8 cellular contexts compared by ENCODE assay signal in the genomic region with DNA sequence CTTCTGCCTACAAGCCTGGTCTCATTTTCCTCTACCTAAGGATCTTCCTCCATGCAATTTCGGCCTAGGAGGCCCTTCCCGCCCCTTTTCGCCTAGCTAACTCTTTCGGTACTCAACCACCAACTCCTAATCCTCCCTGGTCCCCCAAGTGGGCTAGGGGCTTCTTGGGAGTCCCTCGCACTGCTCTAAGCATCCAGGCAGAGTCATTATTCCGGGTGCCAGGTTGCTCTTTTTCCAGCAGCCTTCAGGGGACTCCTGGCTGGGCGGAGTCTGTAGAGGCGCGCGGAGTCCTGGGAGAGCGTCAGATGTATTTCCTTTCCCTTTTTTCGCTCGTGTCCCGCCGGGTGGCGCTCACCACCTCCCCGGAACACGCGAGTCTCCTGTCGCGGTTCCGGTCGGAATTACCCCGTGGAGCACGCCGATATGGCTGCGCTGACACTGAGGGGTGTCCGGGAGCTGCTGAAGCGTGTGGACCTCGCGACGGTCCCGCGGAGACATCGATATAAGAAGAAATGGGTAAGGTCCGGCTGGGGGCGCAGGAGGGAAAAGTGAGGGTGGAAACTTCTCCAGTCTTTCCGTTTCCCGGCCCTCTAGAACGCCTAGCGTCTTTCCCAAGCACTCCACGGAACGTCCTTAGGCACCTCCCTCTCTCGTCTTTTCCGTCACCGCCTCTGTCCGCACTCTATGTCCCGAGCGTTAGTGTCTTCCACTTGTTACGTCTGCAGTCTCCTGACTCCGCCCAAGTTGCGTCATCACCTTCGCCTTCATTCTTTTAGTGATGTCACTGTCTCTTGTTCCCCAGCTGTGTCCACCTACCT. TPM values are rescaled to one million over a fixed set of nuclear protein-coding genes. Genes with fewer than 3 reads are reported as not detected.
DNase-seq lines count a peak whose midpoint lies in the region; ATAC-seq and TF ChIP-seq lines count a peak whose summit lies in the region.

A gene (plus strand): TSS at position 404 of the 818 bp plus-strand sequence. CDS start 20 bp downstream, at position 424.

- intact Hi-C loops in breast epithelium (cut with DNase I; ENCODE audit: low total_unique reads), result loop anchor here (1.0 kb wide), 1 partner anchor 10 kb away; no protein-coding TSS in a partner anchor

- peaks cover 19% of the 10 kb centered on the region for H3K79me2 ChIP-seq in ACC112 (ENCODE audit: control insufficient read depth, insufficient read depth, low read length, unreplicated experiment)

- H3K4me3 ChIP-seq in ACC112 (ENCODE audit: low read depth, low read length), result peak within 1 kb of the TSS; percentile 83
- peak within 1 kb of the TSS; percentile 65 to 85 (median 77) for H3K4me3 ChIP-seq in breast epithelium
- peak within 1 kb of the TSS; percentile 73 for H3K4me3 ChIP-seq in iPS-18c (ENCODE audit: insufficient read depth, low read depth, low read length)
- peak within 1 kb of the TSS; percentile 45 to 78 (median 51) for H3K4me3 ChIP-seq in skin epidermis

- H3K27ac ChIP-seq in ACC112 (ENCODE audit: low read depth, low read length) (peak within 1 kb of the TSS; percentile 93), VCaP (peak within 1 kb of the TSS; percentile 96), breast epithelium (peak within 1 kb of the TSS; percentile 98 to 99), skin epidermis (peak within 1 kb of the TSS; percentile 72 to 97 (median 92))

- DNase-seq in NCI-H2171 (lab: John Stamatoyannopoulos, UW), result peak; percentile 93
- peak; percentile 90 to 92 for DNase-seq in breast epithelium (ENCODE audit: low spot score in 2 of 2)

- no peaks in the 10 kb centered on the region for H3K36me3 ChIP-seq in ACC112 (ENCODE audit: insufficient read depth, low read length)
- peaks cover 3% of the 10 kb centered on the region for H3K36me3 ChIP-seq in breast epithelium

- TF ChIP-seq POLR2A in breast epithelium (IDR thresholded peaks at IDR 0.05), result peak; percentile 54

- ATAC-seq in GM18861 (IDR thresholded peaks at IDR 0.05; ENCODE audit: unreplicated experiment) (peak; percentile 87), HG03097 (IDR thresholded peaks at IDR 0.05; ENCODE audit: low FRiP score, unreplicated experiment) (peak; percentile 77)

- H2AFZ ChIP-seq in ACC112 (ENCODE audit: low read length, unreplicated experiment), result peak within 1 kb of the TSS; percentile 85

- no peaks in the 10 kb centered on the region for H3K9me3 ChIP-seq in breast epithelium
- H3K9me3 ChIP-seq in iPS-18c (ENCODE audit: control insufficient read depth, insufficient read depth, low read length), result no peaks in the 10 kb centered on the region

- no peaks in the 10 kb centered on the region for H3K27me3 ChIP-seq in ACC112 (ENCODE audit: insufficient read depth, low read length)
- H3K27me3 ChIP-seq in breast epithelium, result no peaks in the 10 kb centered on the region

- TF ChIP-seq CTCF in VCaP (conservative IDR thresholded peaks at IDR 0.05) (peak; percentile 84), breast epithelium (IDR thresholded peaks at IDR 0.05) (peak; percentile 24 to 74 (median 73))

- H3K4me1 ChIP-seq in ACC112 (ENCODE audit: control insufficient read depth, insufficient read depth, low read length, unreplicated experiment) (peaks cover 15% of the 10 kb centered on the region), breast epithelium (peaks cover 5 to 6% of the 10 kb centered on the region in 2 donors)

RNA-seq across cellular contexts. Expression of the gene that starts here (rescaled TPM):
- 10 to 100 TPM; 17.1 to 26.8 (median 22.9) TPM for total RNA-seq in breast epithelium

Comparison
In these comparisons a context has a peak if more than half of its experiments do, and no peak if none do; other contexts are left out.
1. Peak in every context shown above with its lines: DNase-seq, ATAC-seq, H3K4me3 ChIP-seq and H3K27ac ChIP-seq.